Comparison of ENCODE assay signal across 12 cellular contexts in genomic region chr15:62075595-62076279, GRCh38. TPM values are rescaled to one million over a fixed set of nuclear protein-coding genes. Genes with fewer than 3 reads are reported as not detected.
DNase-seq lines count a peak whose midpoint lies in the region; ATAC-seq and TF ChIP-seq lines count a peak whose summit lies in the region.
"Had no signal": no experiment of that assay in that cellular context is flagged by ENCODE, and none has a peak within 500 bp of the region (broad histone marks: within the 10 kb centered on the region; RNA-seq: fewer than 3 reads in every experiment).

No MANE protein-coding gene starts in this region.

- no peaks in the 10 kb centered on the region for H3K9me3 Mint-ChIP-seq in naive thymus-derived CD8-positive, alpha-beta T cell

- peak overlapping the region; percentile 24 to 68 (median 54) for H3K27ac ChIP-seq in stomach
- H3K27ac ChIP-seq: ovary had no signal

- no peak for TF ChIP-seq EP300 in stomach (IDR thresholded peaks at IDR 0.05)

- TF ChIP-seq CTCF in fibroblast of mammary gland (conservative IDR thresholded peaks at IDR 0.05; ENCODE audit: control insufficient read depth, insufficient read depth, low read depth, low read length) (no peak), stomach (IDR thresholded peaks at IDR 0.05) (no peak)

- peaks cover 2 to 8% (median 5%) of the 10 kb centered on the region in 5 donors for H3K27me3 Mint-ChIP-seq in naive thymus-derived CD8-positive, alpha-beta T cell

- peak; percentile 36 for DNase-seq in DMS153 (lab: John Stamatoyannopoulos, UW)
- DNase-seq in DMS153 treated with DMSO at 0.1 percent for 48 hours (lab: John Stamatoyannopoulos, UW; ENCODE audit: unreplicated experiment), result no peak
- DNase-seq in NCI-H526 (lab: John Stamatoyannopoulos, UW), result peak; percentile 33 to 50
- DNase-seq in fibroblast of mammary gland (ENCODE audit: low read depth), result peak; percentile 89
- DNase-seq in stomach, result peak; percentile 71
- DNase-seq in naive thymus-derived CD8-positive, alpha-beta T cell, result no peak
- DNase-seq in stimulated activated CD4-positive, alpha-beta T cell treated with anti-CD3 and anti-CD28 coated beads, Interleukin-1b, Interleukin-23, amount 100 ng/mL, for 48 hours, result no peak
- DNase-seq: activated naive CD4-positive, alpha-beta T cell treated with anti-CD3 and anti-CD28 coated beads, Interleukin-2, amount 50 U/mL, for 16 hours; effector memory CD4-positive, alpha-beta T cell; ovary had no signal

- H3K9me3 ChIP-seq in stomach, result no peaks in the 10 kb centered on the region
- H3K9me3 ChIP-seq: ovary had no signal

- 34 to 66% (median 50%) methylated on average over 8 to 9 of the region's 9 CpGs for WGBS in stomach, 5 donors

- no peaks in the 10 kb centered on the region for H3K4me1 Mint-ChIP-seq in naive thymus-derived CD8-positive, alpha-beta T cell

- POLR2A ChIA-PET in naive thymus-derived CD8-positive, alpha-beta T cell (lab: Charles Lee), result interaction anchor here (0.7 kb wide), 1 partner anchor 39 kb away, joined by 9 read pairs; no protein-coding TSS in a partner anchor

- H3K36me3 Mint-ChIP-seq in naive thymus-derived CD8-positive, alpha-beta T cell, result no peaks in the 10 kb centered on the region

- H3K4me1 ChIP-seq in stomach, result no peaks in the 10 kb centered on the region

- H3K27me3 ChIP-seq in stomach, result no peaks in the 10 kb centered on the region
- H3K27me3 ChIP-seq: ovary had no signal

- H3K36me3 ChIP-seq in stomach, result no peaks in the 10 kb centered on the region
- H3K36me3 ChIP-seq: ovary had no signal

- no peak for TF ChIP-seq POLR2A in stomach (IDR thresholded peaks at IDR 0.05)

- no peak overlapping the region for H3K4me3 Mint-ChIP-seq in naive thymus-derived CD8-positive, alpha-beta T cell

- intact Hi-C loops in stomach (cut with DNase I; ENCODE audit: low total_unique reads), result no loop called here

- H3K4me3 ChIP-seq in fibroblast of mammary gland (ENCODE audit: control insufficient read depth, low read depth, low read length) (peak overlapping the region; percentile 22), stomach (no peak overlapping the region)
- H3K4me3 ChIP-seq: ovary had no signal

- ATAC-seq in naive thymus-derived CD8-positive, alpha-beta T cell, result no peak
- ATAC-seq in HG03342 (IDR thresholded peaks at IDR 0.05; ENCODE audit: unreplicated experiment), result no peak
- ATAC-seq: HepG2 had no signal

- no peak overlapping the region for H3K27ac Mint-ChIP-seq in naive thymus-derived CD8-positive, alpha-beta T cell

RNA-seq across cellular contexts. Expression of gene C2CD4A, which starts 9.0 kb away (rescaled TPM):
- total RNA-seq in stomach, result 1 to 10 TPM in 2 of 5 donors, under 1 TPM in 1, not detected in 2; 0.29 to 3.0 (median 2.9) TPM
- 1 to 10 TPM in 1 of 3 donors, under 1 TPM in 2; 0.31 to 2.6 (median 0.98) TPM for polyA plus RNA-seq in stomach
- not detected for total RNA-seq in naive thymus-derived CD8-positive, alpha-beta T cell
- not detected for polyA plus RNA-seq in naive thymus-derived CD8-positive, alpha-beta T cell
- polyA plus RNA-seq: HepG2 had no signal

RNA-seq across cellular contexts. Expression of gene VPS13C, which starts 15.5 kb away (rescaled TPM):
- 100 to 1,000 TPM in 4 of 5 donors, 10 to 100 TPM in 1; 58.3 to 207 (median 125) TPM for total RNA-seq in stomach
- 10 to 100 TPM in 1 of 3 donors, 1 to 10 TPM in 2; 5.4 to 11.0 (median 8.1) TPM for polyA plus RNA-seq in stomach
- 100 to 1,000 TPM; 103 to 109 TPM for total RNA-seq in naive thymus-derived CD8-positive, alpha-beta T cell
- polyA plus RNA-seq in naive thymus-derived CD8-positive, alpha-beta T cell, result 10 to 100 TPM; 11.1 to 17.6 (median 13.3) TPM

Comparison
In these comparisons a context has a peak if more than half of its experiments do, and no peak if none do; other contexts are left out.
1. DNase-seq: peak in DMS153 (single experiment), NCI-H526 (2 of 2), fibroblast of mammary gland (single experiment) and stomach (single experiment); none in DMS153 treated with DMSO at 0.1 percent for 48 hours (single experiment), naive thymus-derived CD8-positive, alpha-beta T cell (0 of 10) and stimulated activated CD4-positive, alpha-beta T cell treated with anti-CD3 and anti-CD28 coated beads, Interleukin-1b, Interleukin-23, amount 100 ng/mL, for 48 hours (single experiment).